17 cellular contexts compared by ENCODE assay signal in the genomic region with DNA sequence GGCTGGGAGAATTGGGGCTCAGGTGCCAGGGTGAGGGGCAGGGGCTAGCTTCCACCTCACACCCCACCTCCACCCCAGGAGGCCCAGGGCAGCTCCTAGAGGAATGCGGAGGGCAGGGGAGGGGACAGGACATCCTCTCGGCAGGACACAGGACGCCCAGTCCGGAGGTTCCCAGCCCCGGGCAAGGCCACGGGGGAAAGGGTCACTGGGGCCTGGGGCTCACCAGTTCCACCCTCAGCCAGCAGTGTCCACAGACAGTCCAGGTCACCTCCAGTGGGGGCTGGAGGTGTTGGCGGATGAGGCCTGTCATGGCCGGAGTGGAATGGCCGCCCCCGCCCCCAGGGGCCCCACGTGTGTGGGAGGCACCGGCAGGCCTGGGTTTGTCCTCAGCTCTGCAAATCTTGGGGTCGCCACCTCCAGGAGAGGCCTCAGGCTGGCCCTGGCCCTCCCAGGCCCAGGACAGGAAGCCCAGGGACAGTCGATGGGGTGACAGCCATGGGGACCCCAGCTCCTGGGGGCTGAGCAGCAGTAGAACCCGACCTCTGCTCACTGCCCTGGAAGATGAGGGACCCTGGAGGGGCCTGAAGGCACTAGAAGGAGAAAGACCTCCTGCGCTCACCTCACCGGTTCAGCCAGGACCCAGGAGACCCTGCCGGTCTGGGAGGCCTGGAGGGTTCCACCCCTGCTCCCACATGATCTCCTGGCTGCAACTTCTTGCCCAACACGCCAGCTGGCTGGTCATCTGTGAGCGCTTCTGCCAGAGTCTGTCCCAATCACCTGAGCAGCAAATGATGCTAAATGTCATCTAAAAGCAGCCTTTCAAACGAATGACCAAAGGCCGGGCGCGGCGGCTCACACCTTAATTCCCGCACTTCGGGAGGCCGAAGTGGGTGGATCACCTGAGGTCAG. TPM values are rescaled to one million over a fixed set of nuclear protein-coding genes. Genes with fewer than 3 reads are reported as not detected.
A peak's percentile ranks its signal among the peaks of the same experiment; 100 is the strongest.
DNase-seq lines count a peak whose midpoint lies in the region; ATAC-seq and TF ChIP-seq lines count a peak whose summit lies in the region.
"Had no signal": no experiment of that assay in that cellular context is flagged by ENCODE, and none has a peak within 500 bp of the region (broad histone marks: within the 10 kb centered on the region; RNA-seq: fewer than 3 reads in every experiment).

No MANE protein-coding gene starts in this region.

- H3K4me3 ChIP-seq in breast epithelium = no peak overlapping the region
- no peak overlapping the region for H3K4me3 ChIP-seq in gastroesophageal sphincter
- H3K4me3 ChIP-seq in mesenchymal stem cell (ENCODE audit: insufficient read depth in 1 of 2, low read depth in 1 of 2, low read length in 2 of 2) = no peak overlapping the region
- no peak overlapping the region for H3K4me3 ChIP-seq in vagina
- H3K4me3 ChIP-seq in adrenal gland = no peak overlapping the region
- H3K4me3 ChIP-seq: thoracic aorta had no signal

- DNase-seq in breast epithelium (ENCODE audit: low spot score in 2 of 2) = no peak
- DNase-seq in MCF 10A (ENCODE audit: unreplicated experiment) = no peak
- DNase-seq in mesenchymal stem cell = no peak
- no peak for DNase-seq in vagina (ENCODE audit: extremely low spot score in 2 of 2)
- no peak for DNase-seq in adrenal gland
- no peak for DNase-seq in RWPE1 (ENCODE audit: low spot score)
- no peak for DNase-seq in medulla oblongata (ENCODE audit: extremely low spot score)
- DNase-seq: activated naive CD4-positive, alpha-beta T cell; Calu3; central memory CD4-positive, alpha-beta T cell; immature natural killer cell; natural killer cell; RPMI8226; small intestine had no signal

- H3K27ac Mint-ChIP-seq in MCF 10A (ENCODE audit: low read depth, unreplicated experiment) = no peak overlapping the region
- H3K27ac Mint-ChIP-seq: activated CD8-positive, alpha-beta T cell treated with anti-CD3 and anti-CD28 coated beads, Interleukin-2, amount 10 ng/mL, durations not matched to agents 7 days and 5 days; immature natural killer cell; natural killer cell had no signal

- CTCF ChIA-PET in MCF 10A (lab: Yijun Ruan, JAX) (interaction anchor here (0.6 kb wide), 2 partner anchors 61 to 126 kb away, joined by 3 read pairs; no protein-coding TSS in a partner anchor), RWPE1 (lab: Yijun Ruan, JAX) (interaction anchor here (0.7 kb wide), 1 partner anchor 126 kb away, joined by 4 read pairs; no protein-coding TSS in a partner anchor)

- no peak overlapping the region for H2BK5ac ChIP-seq in mesenchymal stem cell (ENCODE audit: low read depth, low read length, poor library complexity, severe bottlenecking)

- H3K4me1 Mint-ChIP-seq in MCF 10A (ENCODE audit: insufficient read depth, unreplicated experiment) = no peaks in the 10 kb centered on the region
- H3K4me1 Mint-ChIP-seq: natural killer cell had no signal

- H2AK5ac ChIP-seq in mesenchymal stem cell (ENCODE audit: low read length, severe bottlenecking) = peak overlapping the region; percentile 54

- peak overlapping the region; percentile 71 for H4K91ac ChIP-seq in mesenchymal stem cell (ENCODE audit: low read length)

- peak overlapping the region; percentile 62 for H4K8ac ChIP-seq in mesenchymal stem cell (ENCODE audit: low read length)

- peak; percentile 26 for ATAC-seq in gastroesophageal sphincter
- ATAC-seq: activated CD8-positive, alpha-beta T cell treated with anti-CD3 and anti-CD28 coated beads, Interleukin-2, amount 10 ng/mL, durations not matched to agents 7 days and 5 days had no signal

- no peaks in the 10 kb centered on the region for H3K79me1 ChIP-seq in mesenchymal stem cell (replicated peaks; ENCODE audit: low read length, poor library complexity, severe bottlenecking)

- POLR2A ChIA-PET in MCF 10A (lab: Yijun Ruan, JAX) (no interaction called here), RWPE1 (lab: Yijun Ruan, JAX; ENCODE audit: low non-redundant PET) (no interaction called here)

- H3K36me3 ChIP-seq in breast epithelium = no peaks in the 10 kb centered on the region
- no peaks in the 10 kb centered on the region for H3K36me3 ChIP-seq in gastroesophageal sphincter
- H3K36me3 ChIP-seq in mesenchymal stem cell (ENCODE audit: control insufficient read depth in 1 of 2, insufficient read depth in 2 of 2, low read depth in 1 of 2, low read length in 2 of 2) = no peaks in the 10 kb centered on the region
- H3K36me3 ChIP-seq in vagina = no peaks in the 10 kb centered on the region
- H3K36me3 ChIP-seq in adrenal gland (replicated peaks in 1 of 2) = no peaks in the 10 kb centered on the region
- H3K36me3 ChIP-seq: thoracic aorta had no signal

- H3K27ac ChIP-seq in breast epithelium = peak overlapping the region; percentile 22 to 88
- peak overlapping the region in 3 of 4 donors; percentile 41 to 77 (median 73) for H3K27ac ChIP-seq in gastroesophageal sphincter
- peak overlapping the region; percentile 49 for H3K27ac ChIP-seq in mesenchymal stem cell (ENCODE audit: low read length, poor library complexity, severe bottlenecking)
- peak overlapping the region; percentile 47 for H3K27ac ChIP-seq in vagina
- peak overlapping the region in 2 of 5 donors; percentile 49 to 86 for H3K27ac ChIP-seq in adrenal gland
- H3K27ac ChIP-seq in RWPE1 = no peak overlapping the region
- H3K27ac ChIP-seq: thoracic aorta had no signal

- WGBS in gastroesophageal sphincter (ENCODE audit: low coverage in 1 of 2), 2 donors = 100% methylated on average over 1 of the region's 28 CpGs; no CpG with 5 or more reads in 1 of the 2 donors
- 69% methylated on average over 26 of the region's 28 CpGs for WGBS in mesenchymal stem cell
- WGBS in adrenal gland, 4 donors = 73 to 90% (median 79%) methylated on average over 13 to 28 of the region's 28 CpGs

- no peaks in the 10 kb centered on the region for H3K27me3 ChIP-seq in breast epithelium
- peaks cover 53% of the 10 kb centered on the region for H3K27me3 ChIP-seq in gastroesophageal sphincter
- peaks cover 0 to 55% of the 10 kb centered on the region in 2 experiments for H3K27me3 ChIP-seq in mesenchymal stem cell (ENCODE audit: control insufficient read depth in 1 of 2, insufficient read depth in 1 of 2, low read length in 2 of 2)
- no peaks in the 10 kb centered on the region for H3K27me3 ChIP-seq in vagina
- H3K27me3 ChIP-seq in adrenal gland = no peaks in the 10 kb centered on the region

- peaks cover 0 to 3% of the 10 kb centered on the region in 2 donors for H3K4me1 ChIP-seq in breast epithelium
- peaks cover 0 to 39% (median 21%) of the 10 kb centered on the region in 3 donors for H3K4me1 ChIP-seq in gastroesophageal sphincter
- H3K4me1 ChIP-seq in mesenchymal stem cell (ENCODE audit: control insufficient read depth, insufficient read depth, low read depth, low read length) = peaks cover 30% of the 10 kb centered on the region
- peaks cover 35% of the 10 kb centered on the region for H3K4me1 ChIP-seq in vagina
- peaks cover 10 to 17% of the 10 kb centered on the region in 2 donors for H3K4me1 ChIP-seq in adrenal gland (replicated peaks in 1 of 2)

- no peak for TF ChIP-seq CTCF in breast epithelium (IDR thresholded peaks at IDR 0.05)
- TF ChIP-seq CTCF in MCF 10A (IDR thresholded peaks at IDR 0.05; ENCODE audit: unreplicated experiment) = no peak
- no peak for TF ChIP-seq CTCF in gastroesophageal sphincter (IDR thresholded peaks at IDR 0.05)
- TF ChIP-seq CTCF in vagina (IDR thresholded peaks at IDR 0.05) = no peak
- TF ChIP-seq CTCF in adrenal gland (IDR thresholded peaks at IDR 0.05) = no peak
- no peak for TF ChIP-seq CTCF in RWPE1 (conservative IDR thresholded peaks at IDR 0.05; ENCODE audit: low read depth)

- intact Hi-C loops in breast epithelium (cut with DNase I; ENCODE audit: low total_unique reads) (no loop called here), MCF 10A (cut with micrococcal nuclease) (no loop called here), vagina (cut with DNase I) (no loop called here), adrenal gland (cut with DNase I) (no loop called here)

- peak overlapping the region; percentile 56 to 73 for H3K18ac ChIP-seq in mesenchymal stem cell (ENCODE audit: low read depth in 1 of 2, low read length in 2 of 2)

- no peaks in the 10 kb centered on the region for H3K9me3 Mint-ChIP-seq in MCF 10A (ENCODE audit: unreplicated experiment)
- H3K9me3 Mint-ChIP-seq: immature natural killer cell, natural killer cell had no signal

- H2BK15ac ChIP-seq in mesenchymal stem cell (ENCODE audit: low read depth, poor library complexity, severe bottlenecking) = peak overlapping the region; percentile 75

- no peak overlapping the region for H3K4me3 Mint-ChIP-seq in MCF 10A (ENCODE audit: unreplicated experiment)
- H3K4me3 Mint-ChIP-seq: activated CD8-positive, alpha-beta T cell treated with anti-CD3 and anti-CD28 coated beads, Interleukin-2, amount 10 ng/mL, durations not matched to agents 7 days and 5 days; immature natural killer cell; natural killer cell had no signal

- peak overlapping the region in 1 of 2 experiments; percentile 0 for H3K14ac ChIP-seq in mesenchymal stem cell (ENCODE audit: low read length in 2 of 2)

- no TSS peak for BruUV-seq in MCF 10A (replicated peaks; lab: Mats Ljungman, UMichigan)

- peak overlapping the region; percentile 89 to 95 for H2BK12ac ChIP-seq in mesenchymal stem cell (ENCODE audit: low read length in 2 of 2)

- TF ChIP-seq POLR2A in breast epithelium (IDR thresholded peaks at IDR 0.05) = no peak
- no peak for TF ChIP-seq POLR2A in gastroesophageal sphincter (IDR thresholded peaks at IDR 0.05)
- no peak for TF ChIP-seq POLR2A in vagina (IDR thresholded peaks at IDR 0.05)
- no peak for TF ChIP-seq POLR2A in adrenal gland (IDR thresholded peaks at IDR 0.05)

- no peak overlapping the region for H3K23ac ChIP-seq in mesenchymal stem cell (ENCODE audit: low read length in 2 of 2)

- H3K9ac ChIP-seq in mesenchymal stem cell (ENCODE audit: low read length) = no peak overlapping the region

- peak overlapping the region; percentile 19 for H3K4me2 ChIP-seq in mesenchymal stem cell (ENCODE audit: low read length, poor library complexity, severe bottlenecking)

- H2AFZ ChIP-seq in mesenchymal stem cell (ENCODE audit: low read depth, low read length) = no peak overlapping the region

- H2BK120ac ChIP-seq in mesenchymal stem cell (ENCODE audit: low read depth, low read length) = peak overlapping the region; percentile 90

- no peak for TF ChIP-seq EP300 in gastroesophageal sphincter (IDR thresholded peaks at IDR 0.05)

- H3K36me3 Mint-ChIP-seq in MCF 10A (ENCODE audit: insufficient read depth, unreplicated experiment) = peaks cover 6% of the 10 kb centered on the region
- H3K36me3 Mint-ChIP-seq: immature natural killer cell, natural killer cell had no signal

- no peaks in the 10 kb centered on the region for H3K9me3 ChIP-seq in breast epithelium
- no peaks in the 10 kb centered on the region for H3K9me3 ChIP-seq in gastroesophageal sphincter
- H3K9me3 ChIP-seq in mesenchymal stem cell (ENCODE audit: control insufficient read depth, low read length) = no peaks in the 10 kb centered on the region
- H3K9me3 ChIP-seq in vagina = no peaks in the 10 kb centered on the region
- H3K9me3 ChIP-seq in adrenal gland (replicated peaks in 1 of 3) = no peaks in the 10 kb centered on the region
- H3K9me3 ChIP-seq: thoracic aorta had no signal

- H3K27me3 Mint-ChIP-seq in MCF 10A (ENCODE audit: insufficient read depth, unreplicated experiment) = peaks cover 21% of the 10 kb centered on the region

- H3K4ac ChIP-seq in mesenchymal stem cell (ENCODE audit: low read depth in 1 of 2, low read length in 2 of 2) = peak overlapping the region; percentile 75 to 83

RNA-seq across cellular contexts. Expression of a gene that starts 13.0 kb away (rescaled TPM):
- total RNA-seq in breast epithelium (not detected), MCF 10A (2022) (not detected in 2 replicates), gastroesophageal sphincter (not detected), vagina (not detected), adrenal gland (not detected)
- not detected for polyA plus RNA-seq in mesenchymal stem cell (2013, experiment 1 of 2)
- polyA plus RNA-seq in mesenchymal stem cell (2013, experiment 2 of 2) = not detected
- polyA plus RNA-seq in adrenal gland = 1 to 10 TPM in 1 of 3 donors, under 1 TPM in 1, not detected in 1; 0.54 to 1.2 TPM
- total RNA-seq: activated CD8-positive, alpha-beta T cell treated with anti-CD3 and anti-CD28 coated beads, Interleukin-2, amount 10 ng/mL, durations not matched to agents 7 days and 5 days; natural killer cell; thoracic aorta had no signal

RNA-seq across cellular contexts. Expression of a gene that starts 16.8 kb away (rescaled TPM):
- total RNA-seq in breast epithelium = 100 to 1,000 TPM in 1 of 3 donors, 10 to 100 TPM in 2; 75.1 to 146 (median 84.2) TPM
- total RNA-seq in MCF 10A (2022) = 174 and 175 TPM in 2 replicates
- 100 to 1,000 TPM; 136 to 157 (median 145) TPM for total RNA-seq in gastroesophageal sphincter
- polyA plus RNA-seq in mesenchymal stem cell (2013, experiment 1 of 2) = 124 TPM
- polyA plus RNA-seq in mesenchymal stem cell (2013, experiment 2 of 2) = 125 TPM
- 90.1 TPM for total RNA-seq in vagina
- 100 to 1,000 TPM in 6 of 8 donors, 10 to 100 TPM in 2; 88.1 to 125 (median 113) TPM for total RNA-seq in adrenal gland
- 100 to 1,000 TPM in 2 of 3 donors, 10 to 100 TPM in 1; 92.2 to 114 (median 110) TPM for polyA plus RNA-seq in adrenal gland

RNA-seq across cellular contexts. Expression of a gene that starts 17.2 kb away (rescaled TPM):
- total RNA-seq in breast epithelium = 10 to 100 TPM in 2 of 3 donors, 1 to 10 TPM in 1; 8.2 to 18.7 (median 10.7) TPM
- total RNA-seq in MCF 10A (2022) = 0.63 and 0.71 TPM in 2 replicates
- 10 to 100 TPM in 2 of 4 donors, 1 to 10 TPM in 2; 8.1 to 13.8 (median 10.2) TPM for total RNA-seq in gastroesophageal sphincter
- polyA plus RNA-seq in mesenchymal stem cell (2013, experiment 1 of 2) = 3.8 TPM
- polyA plus RNA-seq in mesenchymal stem cell (2013, experiment 2 of 2) = 3.9 TPM
- total RNA-seq in vagina = 7.4 TPM
- total RNA-seq in adrenal gland = 10 to 100 TPM in 5 of 8 donors, 1 to 10 TPM in 3; 7.7 to 22.4 (median 13.8) TPM
- polyA plus RNA-seq in adrenal gland = 10 to 100 TPM in 1 of 3 donors, 1 to 10 TPM in 1, under 1 TPM in 1; 0.77 to 11.3 (median 5.4) TPM

RNA-seq across cellular contexts. Expression of a gene that starts 46.7 kb away (rescaled TPM):
- 10 to 100 TPM; 31.1 to 37.9 (median 37.0) TPM for total RNA-seq in breast epithelium
- 38.1 and 45.0 TPM in 2 replicates for total RNA-seq in MCF 10A (2022)
- 10 to 100 TPM; 44.7 to 70.6 (median 47.6) TPM for total RNA-seq in gastroesophageal sphincter
- 25.4 TPM for polyA plus RNA-seq in mesenchymal stem cell (2013, experiment 1 of 2)
- polyA plus RNA-seq in mesenchymal stem cell (2013, experiment 2 of 2) = 25.9 TPM
- total RNA-seq in vagina = 25.8 TPM
- 10 to 100 TPM; 53.8 to 78.0 (median 64.8) TPM for total RNA-seq in adrenal gland
- 10 to 100 TPM; 26.5 to 31.7 (median 29.7) TPM for polyA plus RNA-seq in adrenal gland
